In genomic region chr5:137345396-137345795, GRCh38 we compare ENCODE assay signal across 17 cellular contexts.
"Had no signal": no experiment of that assay in that cellular context is flagged by ENCODE, and none has a peak within 500 bp of the region (broad histone marks: within the 10 kb centered on the region; RNA-seq: fewer than 3 reads in every experiment).

No MANE protein-coding gene starts in this region.

- H3K4me1 ChIP-seq: lower lobe of right lung had no signal

- H3K27me3 Mint-ChIP-seq: activated naive CD8-positive, alpha-beta T cell treated with anti-CD3 and anti-CD28 coated beads, Interleukin-2, amount 50 U/mL, for 24 hours had no signal

- H3K36me3 Mint-ChIP-seq: naive B cell, type B pancreatic cell had no signal

- H3K4me3 ChIP-seq: lower lobe of right lung, mucosa of descending colon, sigmoid colon, thoracic aorta had no signal

- H3K4me1 Mint-ChIP-seq: activated naive CD8-positive, alpha-beta T cell treated with anti-CD3 and anti-CD28 coated beads, Interleukin-2, amount 50 U/mL, for 24 hours; naive B cell had no signal

- H3K27ac Mint-ChIP-seq: activated CD8-positive, alpha-beta T cell treated with anti-CD3 and anti-CD28 coated beads, Interleukin-2, amount 10 ng/mL, durations not matched to agents 7 days and 5 days; activated naive CD8-positive, alpha-beta T cell treated with anti-CD3 and anti-CD28 coated beads, Interleukin-2, amount 50 U/mL, for 24 hours; activated T-helper 1 cell treated with anti-CD3 and anti-CD28 coated beads, Interleukin-12 subunit alpha, Interleukin-12 subunit beta, Interleukin-2, Interleukin-4 antibody, amounts not matched to agents 30 ng/mL and 10 ng/mL and 1 ng/mL, durations not matched to agents 14 hours and 24 hours and 36 hours; type B pancreatic cell had no signal

- H3K9me3 Mint-ChIP-seq: activated naive CD8-positive, alpha-beta T cell treated with anti-CD3 and anti-CD28 coated beads, Interleukin-2, amount 50 U/mL, for 24 hours; activated T-helper 1 cell treated with anti-CD3 and anti-CD28 coated beads, Interleukin-12 subunit alpha, Interleukin-12 subunit beta, Interleukin-2, Interleukin-4 antibody, amounts not matched to agents 30 ng/mL and 10 ng/mL and 1 ng/mL, durations not matched to agents 14 hours and 24 hours and 36 hours; type B pancreatic cell had no signal

- ATAC-seq: activated CD8-positive, alpha-beta T cell treated with anti-CD3 and anti-CD28 coated beads, Interleukin-2, amount 10 ng/mL, durations not matched to agents 7 days and 5 days; activated naive CD8-positive, alpha-beta T cell treated with anti-CD3 and anti-CD28 coated beads, Interleukin-2, amount 50 U/mL, for 24 hours; esophagus mucosa; lower lobe of right lung; mucosa of descending colon had no signal

- H3K27ac ChIP-seq: lower lobe of right lung, sigmoid colon, thoracic aorta had no signal

- H3K9me3 ChIP-seq: lower lobe of right lung, mucosa of descending colon, sigmoid colon, thoracic aorta had no signal

- H3K36me3 ChIP-seq: lower lobe of right lung, sigmoid colon, thoracic aorta had no signal

- H3K27me3 ChIP-seq: sigmoid colon had no signal

- DNase-seq: activated CD4-positive, alpha-beta T cell treated with anti-CD3 and anti-CD28 coated beads, Interleukin-2, amount 50 U/mL, for 1 hour; activated CD4-positive, CD25-positive, alpha-beta regulatory T cell treated with anti-CD3 and anti-CD28 coated beads, Interleukin-2, amount 50 U/mL, for 72 hours; activated gamma-delta T cell; activated naive CD4-positive, alpha-beta T cell treated with anti-CD3 and anti-CD28 coated beads, Interleukin-2, amount 50 U/mL, for 16 hours; effector memory CD4-positive, alpha-beta T cell; lower lobe of right lung; naive B cell; stimulated activated CD4-positive, alpha-beta T cell treated with anti-CD3 and anti-CD28 coated beads, Interleukin-4, amount 100 ng/mL, for 1 hour; stimulated activated naive CD4-positive, alpha-beta T cell had no signal

- H3K4me3 Mint-ChIP-seq: activated CD8-positive, alpha-beta T cell treated with anti-CD3 and anti-CD28 coated beads, Interleukin-2, amount 10 ng/mL, durations not matched to agents 7 days and 5 days; activated naive CD8-positive, alpha-beta T cell treated with anti-CD3 and anti-CD28 coated beads, Interleukin-2, amount 50 U/mL, for 24 hours; activated T-helper 1 cell treated with anti-CD3 and anti-CD28 coated beads, Interleukin-12 subunit alpha, Interleukin-12 subunit beta, Interleukin-2, Interleukin-4 antibody, amounts not matched to agents 30 ng/mL and 10 ng/mL and 1 ng/mL, durations not matched to agents 14 hours and 24 hours and 36 hours; naive B cell; type B pancreatic cell had no signal
